In the genomic region with DNA sequence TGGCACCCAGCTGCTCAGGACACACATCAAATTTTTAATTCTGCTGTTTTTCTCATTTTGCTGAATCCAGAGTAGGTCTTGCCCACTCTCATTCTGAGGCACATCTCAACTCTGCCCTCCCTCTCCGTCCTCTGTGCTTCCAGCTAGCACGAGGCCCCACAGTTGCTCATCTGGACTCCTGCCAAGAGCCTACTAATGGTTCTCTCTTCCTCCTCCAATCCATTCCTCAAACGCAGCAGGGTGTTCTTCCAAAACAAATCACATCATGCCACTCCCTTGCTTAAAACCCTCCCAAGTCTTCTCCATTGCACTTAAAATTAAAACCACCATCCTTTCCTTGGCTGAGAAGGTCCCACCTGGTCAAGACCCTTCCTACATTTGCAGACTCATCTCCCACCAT, we compare ENCODE assay signal across 8 cellular contexts. TPM values are rescaled to one million over a fixed set of nuclear protein-coding genes. Genes with fewer than 3 reads are reported as not detected.
A peak's percentile ranks its signal among the peaks of the same experiment; 100 is the strongest.
DNase-seq lines count a peak whose midpoint lies in the region; ATAC-seq and TF ChIP-seq lines count a peak whose summit lies in the region.

No MANE protein-coding gene starts in this region.

- H3K36me3 Mint-ChIP-seq in activated CD8-positive, alpha-beta T cell treated with anti-CD3 and anti-CD28 coated beads, Interleukin-2, amount 10 ng/mL, durations not matched to agents 7 days and 5 days (ENCODE audit: low read depth), result no peaks in the 10 kb centered on the region

- H3K4me1 ChIP-seq in heart left ventricle (peaks cover 0 to 6% (median 0%) of the 10 kb centered on the region in 12 donors), aorta (ENCODE audit: control insufficient read depth in 1 of 2, insufficient read depth in 2 of 2, low read length in 2 of 2) (no peaks in the 10 kb centered on the region)

- POLR2A ChIA-PET in activated CD8-positive, alpha-beta T cell treated with anti-CD3 and anti-CD28 coated beads, Interleukin-2, amount 10 ng/mL, durations not matched to agents 7 days and 5 days (lab: Charles Lee), result no interaction called here

- H3K9me3 Mint-ChIP-seq in activated CD8-positive, alpha-beta T cell treated with anti-CD3 and anti-CD28 coated beads, Interleukin-2, amount 10 ng/mL, durations not matched to agents 7 days and 5 days (ENCODE audit: insufficient read depth), result no peaks in the 10 kb centered on the region

- peak; percentile 58 for ATAC-seq in Right ventricle myocardium superior (ENCODE audit: poor library complexity)
- peak in 3 of 4 donors; percentile 56 to 69 (median 58) for ATAC-seq in heart left ventricle
- ATAC-seq in aorta (ENCODE audit: low FRiP score), result peak; percentile 64
- no peak for ATAC-seq in GM18520 (IDR thresholded peaks at IDR 0.05; ENCODE audit: unreplicated experiment)
- ATAC-seq in activated CD8-positive, alpha-beta T cell treated with anti-CD3 and anti-CD28 coated beads, Interleukin-2, amount 10 ng/mL, durations not matched to agents 7 days and 5 days, result no peak

- 6 to 7% (median 6%) methylated on average over 3 of the region's 3 CpGs for WGBS in heart left ventricle, 4 donors
- WGBS in aorta, 2 donors, result 0% methylated on average over 3 of the region's 3 CpGs

- CTCF ChIA-PET in activated CD8-positive, alpha-beta T cell treated with anti-CD3 and anti-CD28 coated beads, Interleukin-2, amount 10 ng/mL, durations not matched to agents 7 days and 5 days (lab: Charles Lee), result no interaction called here

- no peak for TF ChIP-seq CTCF in heart left ventricle (IDR thresholded peaks at IDR 0.05)

- H3K4me3 ChIP-seq in heart left ventricle (no peak overlapping the region), aorta (ENCODE audit: low read length in 2 of 2) (no peak overlapping the region)

- peak; percentile 62 for DNase-seq in Right ventricle myocardium superior
- DNase-seq in cardiac septum (ENCODE audit: low spot score), result no peak
- DNase-seq in NCI-H748 treated with DMSO at 0.1 percent for 48 hours (lab: John Stamatoyannopoulos, UW), result peak; percentile 34
- DNase-seq in heart left ventricle, result peak in 4 of 5 donors; percentile 27 to 58 (median 46)
- peak in 1 of 2 donors; percentile 73 for DNase-seq in aorta
- DNase-seq in SKM-1 treated with dmso at 0.1 percent for 144 hours (lab: John Stamatoyannopoulos, UW; ENCODE audit: unreplicated experiment), result no peak
- DNase-seq in activated CD8-positive, alpha-beta T cell treated with anti-CD3 and anti-CD28 coated beads, Interleukin-2, amount 10 ng/mL, durations not matched to agents 7 days and 5 days, result no peak

- H3K4me1 Mint-ChIP-seq in activated CD8-positive, alpha-beta T cell treated with anti-CD3 and anti-CD28 coated beads, Interleukin-2, amount 10 ng/mL, durations not matched to agents 7 days and 5 days (ENCODE audit: low read depth), result no peaks in the 10 kb centered on the region

- H3K27me3 ChIP-seq in heart left ventricle, result no peaks in the 10 kb centered on the region
- H3K27me3 ChIP-seq in aorta (ENCODE audit: control insufficient read depth in 1 of 2, insufficient read depth in 2 of 2, low read length in 1 of 2), result no peaks in the 10 kb centered on the region

- peaks cover 5% of the 10 kb centered on the region for H3K27me3 Mint-ChIP-seq in activated CD8-positive, alpha-beta T cell treated with anti-CD3 and anti-CD28 coated beads, Interleukin-2, amount 10 ng/mL, durations not matched to agents 7 days and 5 days (ENCODE audit: low read depth)

- no peak overlapping the region for H3K27ac Mint-ChIP-seq in activated CD8-positive, alpha-beta T cell treated with anti-CD3 and anti-CD28 coated beads, Interleukin-2, amount 10 ng/mL, durations not matched to agents 7 days and 5 days

- no peak overlapping the region for H3K4me3 Mint-ChIP-seq in activated CD8-positive, alpha-beta T cell treated with anti-CD3 and anti-CD28 coated beads, Interleukin-2, amount 10 ng/mL, durations not matched to agents 7 days and 5 days

- intact Hi-C loops in Right ventricle myocardium superior (cut with DNase I), result no loop called here
- intact Hi-C loops in cardiac septum (cut with DNase I), result loop anchor here (10.0 kb wide), 1 partner anchor 83 kb away; no protein-coding TSS in a partner anchor
- intact Hi-C loops in heart left ventricle (cut with DNase I), result loop anchor here in 1 of 10 donors (10.0 kb wide), 1 partner anchor 83 kb away; no protein-coding TSS in a partner anchor
- intact Hi-C loops in aorta (cut with DNase I), result loop anchor here in 1 of 2 donors (10.0 kb wide), 1 partner anchor 483 kb away; no protein-coding TSS in a partner anchor

- TF ChIP-seq POLR2A in heart left ventricle (IDR thresholded peaks at IDR 0.05), result no peak

- H3K27ac ChIP-seq in heart left ventricle (no peak overlapping the region), aorta (ENCODE audit: low read depth in 1 of 2, low read length in 2 of 2) (no peak overlapping the region)

- H3K36me3 ChIP-seq in heart left ventricle, result no peaks in the 10 kb centered on the region
- no peaks in the 10 kb centered on the region for H3K36me3 ChIP-seq in aorta (ENCODE audit: control insufficient read depth in 1 of 2, insufficient read depth in 2 of 2, low read length in 1 of 2)

- no peaks in the 10 kb centered on the region for H3K9me3 ChIP-seq in heart left ventricle
- H3K9me3 ChIP-seq in aorta (ENCODE audit: control insufficient read depth, low read length), result no peaks in the 10 kb centered on the region

RNA-seq across cellular contexts. Expression of a gene that starts 49.8 kb away (rescaled TPM):
- total RNA-seq in Right ventricle myocardium superior (15.4 TPM), cardiac septum (20.6 TPM), heart left ventricle (10 to 100 TPM in 8 of 9 donors, 1 to 10 TPM in 1; 9.3 to 25.8 (median 17.3) TPM), aorta (10 to 100 TPM; 32.2 to 33.9 TPM)
- polyA plus RNA-seq in heart left ventricle (10 to 100 TPM in 1 of 2 donors, 1 to 10 TPM in 1; 7.8 to 10.2 TPM), aorta (10 to 100 TPM in 1 of 2 donors, 1 to 10 TPM in 1; 5.3 to 10.3 TPM)
- total RNA-seq in activated CD8-positive, alpha-beta T cell treated with anti-CD3 and anti-CD28 coated beads, Interleukin-2, amount 10 ng/mL, durations not matched to agents 7 days and 5 days, result 10 to 100 TPM; 53.2 TPM

Comparison
In these comparisons a context has a peak if more than half of its experiments do, and no peak if none do; other contexts are left out.
1. DNase-seq: peak in Right ventricle myocardium superior (single experiment), NCI-H748 treated with DMSO at 0.1 percent for 48 hours (single experiment) and heart left ventricle (4 of 5); none in cardiac septum (single experiment), SKM-1 treated with dmso at 0.1 percent for 144 hours (single experiment) and activated CD8-positive, alpha-beta T cell treated with anti-CD3 and anti-CD28 coated beads, Interleukin-2, amount 10 ng/mL, durations not matched to agents 7 days and 5 days (single experiment).
2. ATAC-seq: peak in Right ventricle myocardium superior (single experiment), heart left ventricle (3 of 4) and aorta (single experiment); none in GM18520 (single experiment) and activated CD8-positive, alpha-beta T cell treated with anti-CD3 and anti-CD28 coated beads, Interleukin-2, amount 10 ng/mL, durations not matched to agents 7 days and 5 days (single experiment).